In the genomic region with DNA sequence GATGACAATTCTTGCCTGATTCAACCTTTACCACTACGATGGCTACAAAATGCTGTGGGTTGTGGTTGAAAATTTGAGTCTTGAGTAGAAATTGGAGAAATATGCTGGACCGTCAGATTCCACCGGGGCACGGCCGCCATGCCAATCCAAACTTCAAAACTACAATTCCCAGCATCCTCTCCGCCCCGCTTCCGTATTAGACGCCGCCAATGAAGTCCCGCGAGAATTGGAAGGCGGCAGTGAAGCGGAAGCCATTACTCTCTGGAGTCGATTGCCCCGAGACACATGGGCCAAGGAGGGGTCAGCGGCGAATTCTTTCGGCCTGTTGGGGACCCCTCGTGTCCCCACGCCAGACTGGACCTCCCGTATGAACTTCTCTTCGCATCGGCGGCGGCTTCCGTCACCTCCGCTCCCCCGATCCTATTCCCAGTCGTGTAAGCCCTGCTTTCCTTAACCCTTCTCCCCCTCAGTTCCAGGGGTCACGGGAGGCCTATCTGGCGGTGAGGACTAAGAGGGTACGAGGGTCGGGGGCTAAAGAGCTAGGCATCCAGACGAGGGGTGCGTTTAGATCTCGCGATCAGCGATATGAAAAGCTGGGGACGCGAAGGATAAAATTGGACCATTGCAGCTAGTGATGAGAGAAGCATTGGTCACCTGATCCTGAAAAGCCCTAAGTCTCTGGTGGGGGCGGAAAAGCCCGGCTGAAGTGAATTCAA, we compare ENCODE assay signal across 8 cellular contexts. TPM values are rescaled to one million over a fixed set of nuclear protein-coding genes. Genes with fewer than 3 reads are reported as not detected.
A peak's percentile ranks its signal among the peaks of the same experiment; 100 is the strongest.
DNase-seq lines count a peak whose midpoint lies in the region; ATAC-seq and TF ChIP-seq lines count a peak whose summit lies in the region.

A gene (plus strand): TSS at position 239 of the 716 bp plus-strand sequence. CDS start 15,620 bp downstream, outside the sequence.

- peak; percentile 85 for DNase-seq in GM04504 (ENCODE audit: low read depth)
- DNase-seq in NCI-H1092 treated with DMSO at 0.1 percent for 48 hours (lab: John Stamatoyannopoulos, UW), result peak; percentile 93
- DNase-seq in SKM-1 (lab: John Stamatoyannopoulos, UW; ENCODE audit: unreplicated experiment), result peak; percentile 82
- DNase-seq in activated naive CD8-positive, alpha-beta T cell treated with anti-CD3 and anti-CD28 coated beads for 36 hours, result peak; percentile 85
- DNase-seq in glutamatergic neuron, result peak; percentile 90
- DNase-seq in osteoblast (ENCODE audit: insufficient read length, low spot score, missing footprints), result peak; percentile 89
- DNase-seq in thoracic aorta (ENCODE audit: low spot score), result peak; percentile 94

- peak within 1 kb of the TSS; percentile 85 for H3K4me2 ChIP-seq in osteoblast (ENCODE audit: insufficient read depth, low read length)

- peak; percentile 88 for ATAC-seq in HG02588 (IDR thresholded peaks at IDR 0.05; ENCODE audit: unreplicated experiment)
- ATAC-seq in thoracic aorta (ENCODE audit: insufficient number of reproducible peaks, low FRiP score, low read depth), result peak; percentile 96

- H3K4me3 Mint-ChIP-seq in activated naive CD8-positive, alpha-beta T cell treated with anti-CD3 and anti-CD28 coated beads for 36 hours, result peak within 1 kb of the TSS; percentile 94
- H3K4me3 Mint-ChIP-seq in glutamatergic neuron (ENCODE audit: unreplicated experiment), result peak within 1 kb of the TSS; percentile 96

- H3K27ac Mint-ChIP-seq in activated naive CD8-positive, alpha-beta T cell treated with anti-CD3 and anti-CD28 coated beads for 36 hours, result peak within 1 kb of the TSS; percentile 98
- peak within 1 kb of the TSS; percentile 97 for H3K27ac Mint-ChIP-seq in glutamatergic neuron (ENCODE audit: unreplicated experiment)

- H3K27me3 ChIP-seq in osteoblast (ENCODE audit: insufficient read depth, low read length) (no peaks in the 10 kb centered on the region), thoracic aorta (replicated peaks; ENCODE audit: insufficient read depth) (no peaks in the 10 kb centered on the region)

- peaks cover 10% of the 10 kb centered on the region for H3K9me3 Mint-ChIP-seq in activated naive CD8-positive, alpha-beta T cell treated with anti-CD3 and anti-CD28 coated beads for 36 hours
- H3K9me3 Mint-ChIP-seq in glutamatergic neuron (ENCODE audit: unreplicated experiment), result peaks cover 11% of the 10 kb centered on the region

- H4K20me1 ChIP-seq in osteoblast (ENCODE audit: insufficient read depth, low read length), result peaks cover 3% of the 10 kb centered on the region

- peak within 1 kb of the TSS; percentile 87 for H3K27ac ChIP-seq in osteoblast (ENCODE audit: low read depth, low read length)
- peak within 1 kb of the TSS; percentile 75 to 86 for H3K27ac ChIP-seq in thoracic aorta

- no peak for TF ChIP-seq CTCF in glutamatergic neuron (IDR thresholded peaks at IDR 0.05; ENCODE audit: partially characterized antibody, unreplicated experiment)
- TF ChIP-seq CTCF in osteoblast (IDR thresholded peaks at IDR 0.05; ENCODE audit: extremely low read depth, low read depth, low read length), result no peak
- TF ChIP-seq CTCF in thoracic aorta (IDR thresholded peaks at IDR 0.05), result no peak

- H3K27me3 Mint-ChIP-seq in activated naive CD8-positive, alpha-beta T cell treated with anti-CD3 and anti-CD28 coated beads for 36 hours, result no peaks in the 10 kb centered on the region
- H3K27me3 Mint-ChIP-seq in glutamatergic neuron (ENCODE audit: unreplicated experiment), result peaks cover 2% of the 10 kb centered on the region

- peak within 1 kb of the TSS; percentile 87 for H3K4me3 ChIP-seq in osteoblast (ENCODE audit: insufficient read depth, low read length)
- peak within 1 kb of the TSS; percentile 92 for H3K4me3 ChIP-seq in thoracic aorta

- no peaks in the 10 kb centered on the region for H3K9me3 ChIP-seq in osteoblast (ENCODE audit: low read depth, low read length)
- H3K9me3 ChIP-seq in thoracic aorta, result peaks cover 8% of the 10 kb centered on the region

- H3K36me3 Mint-ChIP-seq in activated naive CD8-positive, alpha-beta T cell treated with anti-CD3 and anti-CD28 coated beads for 36 hours, result peaks cover 37% of the 10 kb centered on the region
- peaks cover 10% of the 10 kb centered on the region for H3K36me3 Mint-ChIP-seq in glutamatergic neuron (ENCODE audit: unreplicated experiment)

- peaks cover 50% of the 10 kb centered on the region for H3K79me2 ChIP-seq in osteoblast (ENCODE audit: insufficient read depth, low read length)

- peaks cover 25% of the 10 kb centered on the region for H3K4me1 Mint-ChIP-seq in activated naive CD8-positive, alpha-beta T cell treated with anti-CD3 and anti-CD28 coated beads for 36 hours
- H3K4me1 Mint-ChIP-seq in glutamatergic neuron (ENCODE audit: low read depth, unreplicated experiment), result peaks cover 5% of the 10 kb centered on the region

- H3K36me3 ChIP-seq in osteoblast (ENCODE audit: insufficient read depth, low read length) (no peaks in the 10 kb centered on the region), thoracic aorta (no peaks in the 10 kb centered on the region)

- peak within 1 kb of the TSS; percentile 94 for H2AFZ ChIP-seq in osteoblast (ENCODE audit: low read length)

- H3K4me1 ChIP-seq in osteoblast (ENCODE audit: insufficient read depth, low read length) (peaks cover 9% of the 10 kb centered on the region), thoracic aorta (ENCODE audit: control insufficient read depth in 1 of 2, low read depth in 2 of 2) (peaks cover 14 to 23% of the 10 kb centered on the region in 2 donors)

RNA-seq across cellular contexts. Expression of the gene that starts here (rescaled TPM):
- total RNA-seq in activated naive CD8-positive, alpha-beta T cell treated with anti-CD3 and anti-CD28 coated beads for 36 hours, result 10 to 100 TPM; 53.4 to 58.2 TPM
- total RNA-seq in glutamatergic neuron (ENCODE audit: unreplicated experiment) (36.8 TPM), osteoblast (20.3 and 20.9 TPM in 2 replicates), thoracic aorta (10 to 100 TPM; 13.5 to 20.3 TPM)

Comparison
In these comparisons a context has a peak if more than half of its experiments do, and no peak if none do; other contexts are left out.
1. Peak in every context shown above with its lines: DNase-seq, ATAC-seq, H3K4me3 ChIP-seq and H3K27ac ChIP-seq.